In genomic region chr7:5514440-5515035, GRCh38 we compare ENCODE assay signal across 8 cellular contexts. TPM values are rescaled to one million over a fixed set of nuclear protein-coding genes. Genes with fewer than 3 reads are reported as not detected.
A peak's percentile ranks its signal among the peaks of the same experiment; 100 is the strongest.
DNase-seq lines count a peak whose midpoint lies in the region; ATAC-seq and TF ChIP-seq lines count a peak whose summit lies in the region.

No MANE protein-coding gene starts in this region.

- no peaks in the 10 kb centered on the region for H3K9me3 ChIP-seq in suprapubic skin

- TF ChIP-seq CTCF in suprapubic skin (IDR thresholded peaks at IDR 0.05) = no peak

- H3K9me3 Mint-ChIP-seq in T-helper 2 cell treated with Interferon-gamma antibody and Interleukin-4, amounts not matched to agents 5 μg/mL and 100 μg/mL, for 36 hours = no peaks in the 10 kb centered on the region
- H3K9me3 Mint-ChIP-seq in activated naive CD8-positive, alpha-beta T cell treated with anti-CD3 and anti-CD28 coated beads, Interleukin-2, amount 50 U/mL, for 24 hours = no peaks in the 10 kb centered on the region

- H3K4me3 ChIP-seq in suprapubic skin = peak overlapping the region; percentile 69

- H3K27ac ChIP-seq in suprapubic skin = peak overlapping the region; percentile 88

- no peaks in the 10 kb centered on the region for H3K27me3 Mint-ChIP-seq in T-helper 2 cell treated with Interferon-gamma antibody and Interleukin-4, amounts not matched to agents 5 μg/mL and 100 μg/mL, for 36 hours (ENCODE audit: low read depth)
- H3K27me3 Mint-ChIP-seq in activated naive CD8-positive, alpha-beta T cell treated with anti-CD3 and anti-CD28 coated beads, Interleukin-2, amount 50 U/mL, for 24 hours = no peaks in the 10 kb centered on the region

- peaks cover 14% of the 10 kb centered on the region for H3K4me1 Mint-ChIP-seq in T-helper 2 cell treated with Interferon-gamma antibody and Interleukin-4, amounts not matched to agents 5 μg/mL and 100 μg/mL, for 36 hours (ENCODE audit: low read depth)
- H3K4me1 Mint-ChIP-seq in activated naive CD8-positive, alpha-beta T cell treated with anti-CD3 and anti-CD28 coated beads, Interleukin-2, amount 50 U/mL, for 24 hours = peaks cover 23% of the 10 kb centered on the region

- no peaks in the 10 kb centered on the region for H3K36me3 ChIP-seq in suprapubic skin

- DNase-seq in T-helper 2 cell treated with Interferon-gamma antibody and Interleukin-4, amounts not matched to agents 5 μg/mL and 100 μg/mL, for 36 hours (ENCODE audit: low spot score) = no peak
- no peak for DNase-seq in T-helper 2 cell
- no peak for DNase-seq in activated naive CD8-positive, alpha-beta T cell treated with anti-CD3 and anti-CD28 coated beads, Interleukin-2, amount 50 U/mL, for 24 hours
- peak; percentile 80 for DNase-seq in iris pigment epithelial cell (ENCODE audit: low read depth)
- no peak for DNase-seq in suprapubic skin (ENCODE audit: low spot score in 2 of 2)
- no peak for DNase-seq in NOMO-1 treated with dmso at 0.1 percent for 144 hours (lab: John Stamatoyannopoulos, UW; ENCODE audit: unreplicated experiment)
- no peak for DNase-seq in GOT3 (lab: John Stamatoyannopoulos, UW)

- peaks cover 18% of the 10 kb centered on the region for H3K4me1 ChIP-seq in suprapubic skin

- peak overlapping the region; percentile 95 for H3K27ac Mint-ChIP-seq in T-helper 2 cell treated with Interferon-gamma antibody and Interleukin-4, amounts not matched to agents 5 μg/mL and 100 μg/mL, for 36 hours
- H3K27ac Mint-ChIP-seq in activated naive CD8-positive, alpha-beta T cell treated with anti-CD3 and anti-CD28 coated beads, Interleukin-2, amount 50 U/mL, for 24 hours = peak overlapping the region; percentile 96

- no peak for TF ChIP-seq EP300 in suprapubic skin (IDR thresholded peaks at IDR 0.05)

- no peak for TF ChIP-seq POLR2A in suprapubic skin (IDR thresholded peaks at IDR 0.05)

- 59% methylated on average over 15 of the region's 15 CpGs for WGBS in suprapubic skin

- peak overlapping the region; percentile 98 for H3K4me3 Mint-ChIP-seq in T-helper 2 cell treated with Interferon-gamma antibody and Interleukin-4, amounts not matched to agents 5 μg/mL and 100 μg/mL, for 36 hours
- H3K4me3 Mint-ChIP-seq in activated naive CD8-positive, alpha-beta T cell treated with anti-CD3 and anti-CD28 coated beads, Interleukin-2, amount 50 U/mL, for 24 hours = peak overlapping the region; percentile 97

- no peak for ATAC-seq in activated naive CD8-positive, alpha-beta T cell treated with anti-CD3 and anti-CD28 coated beads, Interleukin-2, amount 50 U/mL, for 24 hours
- no peak for ATAC-seq in HG03432 (IDR thresholded peaks at IDR 0.05; ENCODE audit: unreplicated experiment)

- no peaks in the 10 kb centered on the region for H3K36me3 Mint-ChIP-seq in T-helper 2 cell treated with Interferon-gamma antibody and Interleukin-4, amounts not matched to agents 5 μg/mL and 100 μg/mL, for 36 hours (ENCODE audit: low read depth)
- H3K36me3 Mint-ChIP-seq in activated naive CD8-positive, alpha-beta T cell treated with anti-CD3 and anti-CD28 coated beads, Interleukin-2, amount 50 U/mL, for 24 hours (ENCODE audit: low read depth) = no peaks in the 10 kb centered on the region

- no peaks in the 10 kb centered on the region for H3K27me3 ChIP-seq in suprapubic skin

RNA-seq across cellular contexts. Expression of gene FBXL18, which starts 0.9 kb away (rescaled TPM):
- 10 to 100 TPM; 12.2 to 19.0 (median 16.8) TPM for total RNA-seq in suprapubic skin

RNA-seq across cellular contexts. Expression of gene ACTB, which starts 15.9 kb away (rescaled TPM):
- 1,000 to 10,000 TPM; 1,382 to 2,494 (median 2,273) TPM for total RNA-seq in suprapubic skin
